ENCODE assay signal across 8 cellular contexts in genomic region chr2:152646775-152647174, GRCh38.
DNase-seq lines count a peak whose midpoint lies in the region; ATAC-seq and TF ChIP-seq lines count a peak whose summit lies in the region.

No MANE protein-coding gene starts in this region.

- no peak overlapping the region for H3K4me3 Mint-ChIP-seq in endothelial cell (ENCODE audit: unreplicated experiment)
- H3K4me3 Mint-ChIP-seq in naive thymus-derived CD4-positive, alpha-beta T cell, result no peak overlapping the region
- no peak overlapping the region for H3K4me3 Mint-ChIP-seq in CD8-positive, alpha-beta memory T cell

- peaks cover 14% of the 10 kb centered on the region for H3K27me3 Mint-ChIP-seq in endothelial cell (ENCODE audit: unreplicated experiment)
- no peaks in the 10 kb centered on the region for H3K27me3 Mint-ChIP-seq in naive thymus-derived CD4-positive, alpha-beta T cell
- H3K27me3 Mint-ChIP-seq in CD8-positive, alpha-beta memory T cell, result peaks cover 0 to 1% of the 10 kb centered on the region in 2 donors

- H3K4me1 Mint-ChIP-seq in endothelial cell (ENCODE audit: unreplicated experiment), result peaks cover 8% of the 10 kb centered on the region
- H3K4me1 Mint-ChIP-seq in naive thymus-derived CD4-positive, alpha-beta T cell, result peaks cover 0 to 5% (median 0%) of the 10 kb centered on the region in 7 donors
- H3K4me1 Mint-ChIP-seq in CD8-positive, alpha-beta memory T cell, result no peaks in the 10 kb centered on the region

- H3K27ac Mint-ChIP-seq in endothelial cell (ENCODE audit: unreplicated experiment), result peak overlapping the region; percentile 5
- peak overlapping the region in 5 of 9 donors; percentile 22 to 76 (median 41) for H3K27ac Mint-ChIP-seq in naive thymus-derived CD4-positive, alpha-beta T cell
- H3K27ac Mint-ChIP-seq in CD8-positive, alpha-beta memory T cell, result peak overlapping the region in 3 of 8 donors; percentile 9 to 66 (median 22)

- peak; percentile 91 for ATAC-seq in PC-3
- ATAC-seq in naive thymus-derived CD4-positive, alpha-beta T cell, result no peak
- ATAC-seq in GM21576 (IDR thresholded peaks at IDR 0.05; ENCODE audit: unreplicated experiment), result no peak

- no peaks in the 10 kb centered on the region for H3K9me2 ChIP-seq in PC-3 (replicated peaks; ENCODE audit: low read length)

- DNase-seq in AG09309 (ENCODE audit: low read depth) (peak; percentile 89), PC-3 (peak; percentile 88), endothelial cell (ENCODE audit: low spot score) (no peak), retina (no peak), NCI-H774 (lab: John Stamatoyannopoulos, UW) (no peak)
- DNase-seq in naive thymus-derived CD4-positive, alpha-beta T cell, result no peak
- DNase-seq in CD8-positive, alpha-beta memory T cell, result no peak

- no peaks in the 10 kb centered on the region for H3K79me2 ChIP-seq in PC-3 (ENCODE audit: low read length)

- no TSS peak for BruUV-seq in PC-3 (replicated peaks; lab: Mats Ljungman, UMichigan)

- H4K20me1 ChIP-seq in PC-3 (ENCODE audit: low read length), result no peaks in the 10 kb centered on the region

- no peak overlapping the region for H3K9ac ChIP-seq in PC-3 (ENCODE audit: low read length)

- peak overlapping the region; percentile 11; the same call in 1 of the 2 replicates for H3K27ac ChIP-seq in PC-3 (ENCODE audit: low read length)
- H3K27ac ChIP-seq in naive thymus-derived CD4-positive, alpha-beta T cell (ENCODE audit: low read depth, low read length), result no peak overlapping the region
- H3K27ac ChIP-seq in CD8-positive, alpha-beta memory T cell (ENCODE audit: low read depth, low read length), result no peak overlapping the region

- peaks cover 16% of the 10 kb centered on the region for H3K36me3 Mint-ChIP-seq in endothelial cell (ENCODE audit: low read depth, unreplicated experiment)
- H3K36me3 Mint-ChIP-seq in naive thymus-derived CD4-positive, alpha-beta T cell, result peaks cover 0 to 8% (median 0%) of the 10 kb centered on the region in 5 donors
- peaks cover 0 to 12% (median 0%) of the 10 kb centered on the region in 3 donors for H3K36me3 Mint-ChIP-seq in CD8-positive, alpha-beta memory T cell

- CTCF ChIA-PET in PC-3 (lab: Charles Lee), result interaction anchor here (0.6 to 1.7 kb wide), 3 partner anchors 11 to 471 kb away, joined by 3 to 8 read pairs (median 3); partner anchors contain the start of gene STAM2
- CTCF ChIA-PET in naive thymus-derived CD4-positive, alpha-beta T cell (lab: Charles Lee), result interaction anchor here (0.8 to 1.0 kb wide), 2 partner anchors 11 to 16 kb away, joined by 3 to 8 read pairs; no protein-coding TSS in a partner anchor
- CTCF ChIA-PET in CD8-positive, alpha-beta memory T cell (lab: Charles Lee), result interaction anchor here (1.6 to 4.4 kb wide), 2 partner anchors 11 to 471 kb away, joined by 5 to 26 read pairs; partner anchors contain the start of gene STAM2

- H3F3A ChIP-seq in PC-3 (ENCODE audit: low read length, unreplicated experiment), result peaks cover 3% of the 10 kb centered on the region

- H3K27me3 ChIP-seq in PC-3 (ENCODE audit: low read length), result no peaks in the 10 kb centered on the region
- no peaks in the 10 kb centered on the region for H3K27me3 ChIP-seq in naive thymus-derived CD4-positive, alpha-beta T cell (ENCODE audit: control insufficient read depth in 2 of 2, insufficient read depth in 2 of 2, low read length in 2 of 2)
- H3K27me3 ChIP-seq in CD8-positive, alpha-beta memory T cell (ENCODE audit: insufficient read depth, low read length, poor library complexity, severe bottlenecking), result no peaks in the 10 kb centered on the region

- no peak for TF ChIP-seq CTCF in AG09309 (IDR thresholded peaks at IDR 0.05; ENCODE audit: control insufficient read depth, insufficient read depth, low read depth, low read length, missing control alignments)
- no peak for TF ChIP-seq CTCF in PC-3 (conservative IDR thresholded peaks at IDR 0.05; ENCODE audit: low read depth, low read length)
- TF ChIP-seq CTCF in endothelial cell (IDR thresholded peaks at IDR 0.05; ENCODE audit: unreplicated experiment), result no peak

- H3K9me3 Mint-ChIP-seq in endothelial cell (ENCODE audit: unreplicated experiment), result no peaks in the 10 kb centered on the region
- no peaks in the 10 kb centered on the region for H3K9me3 Mint-ChIP-seq in naive thymus-derived CD4-positive, alpha-beta T cell
- H3K9me3 Mint-ChIP-seq in CD8-positive, alpha-beta memory T cell, result no peaks in the 10 kb centered on the region

- peaks cover 20% of the 10 kb centered on the region for H3K4me1 ChIP-seq in PC-3 (ENCODE audit: insufficient read depth, low read length)
- H3K4me1 ChIP-seq in naive thymus-derived CD4-positive, alpha-beta T cell (ENCODE audit: control insufficient read depth in 2 of 2, insufficient read depth in 2 of 2, low read length in 2 of 2), result no peaks in the 10 kb centered on the region
- no peaks in the 10 kb centered on the region for H3K4me1 ChIP-seq in CD8-positive, alpha-beta memory T cell (ENCODE audit: insufficient read depth, low read length)

- intact Hi-C loops in PC-3 (cut with micrococcal nuclease), result no loop called here
- intact Hi-C loops in naive thymus-derived CD4-positive, alpha-beta T cell (cut with micrococcal nuclease), result no loop called here

- H3K4me3 ChIP-seq in AG09309 (ENCODE audit: control insufficient read depth, low read depth, low read length), result no peak overlapping the region
- H3K4me3 ChIP-seq in PC-3 (ENCODE audit: low read length), result no peak overlapping the region
- no peak overlapping the region for H3K4me3 ChIP-seq in naive thymus-derived CD4-positive, alpha-beta T cell (ENCODE audit: low read length)
- H3K4me3 ChIP-seq in CD8-positive, alpha-beta memory T cell (ENCODE audit: low read length), result no peak overlapping the region

- no peak overlapping the region for H2AFZ ChIP-seq in PC-3 (ENCODE audit: low read length)

- H3K36me3 ChIP-seq in PC-3 (ENCODE audit: low read depth, low read length), result peaks cover 13% of the 10 kb centered on the region; the same call in 1 of the 2 replicates
- no peaks in the 10 kb centered on the region for H3K36me3 ChIP-seq in naive thymus-derived CD4-positive, alpha-beta T cell (ENCODE audit: control insufficient read depth in 2 of 3, insufficient read depth in 3 of 3, low read length in 3 of 3)
- no peaks in the 10 kb centered on the region for H3K36me3 ChIP-seq in CD8-positive, alpha-beta memory T cell (ENCODE audit: insufficient read depth, low read length)

- no peaks in the 10 kb centered on the region for H3K9me3 ChIP-seq in PC-3 (ENCODE audit: low read length)
- H3K9me3 ChIP-seq in naive thymus-derived CD4-positive, alpha-beta T cell (ENCODE audit: control insufficient read depth in 2 of 3, low read length in 3 of 3), result no peaks in the 10 kb centered on the region
- H3K9me3 ChIP-seq in CD8-positive, alpha-beta memory T cell (ENCODE audit: low read length), result no peaks in the 10 kb centered on the region

- H3K4me2 ChIP-seq in PC-3 (ENCODE audit: low read length), result no peak overlapping the region

- POLR2A ChIA-PET in PC-3 (lab: Charles Lee; ENCODE audit: unreplicated experiment), result interaction anchor here (0.6 to 0.7 kb wide), 5 partner anchors 17 to 592 kb away, joined by 3 to 9 read pairs (median 5); partner anchors contain the start of gene PRPF40A
- POLR2A ChIA-PET in naive thymus-derived CD4-positive, alpha-beta T cell (lab: Charles Lee), result no interaction called here
- POLR2A ChIA-PET in CD8-positive, alpha-beta memory T cell (lab: Charles Lee), result no interaction called here

Comparison
In these comparisons a context has a peak if more than half of its experiments do, and no peak if none do; other contexts are left out.
1. DNase-seq: peak in AG09309 (single experiment) and PC-3 (single experiment); none in endothelial cell (single experiment), naive thymus-derived CD4-positive, alpha-beta T cell (0 of 9), CD8-positive, alpha-beta memory T cell (0 of 5), retina (single experiment) and NCI-H774 (single experiment).